ENCODE assay signal across 8 cellular contexts in the genomic region with DNA sequence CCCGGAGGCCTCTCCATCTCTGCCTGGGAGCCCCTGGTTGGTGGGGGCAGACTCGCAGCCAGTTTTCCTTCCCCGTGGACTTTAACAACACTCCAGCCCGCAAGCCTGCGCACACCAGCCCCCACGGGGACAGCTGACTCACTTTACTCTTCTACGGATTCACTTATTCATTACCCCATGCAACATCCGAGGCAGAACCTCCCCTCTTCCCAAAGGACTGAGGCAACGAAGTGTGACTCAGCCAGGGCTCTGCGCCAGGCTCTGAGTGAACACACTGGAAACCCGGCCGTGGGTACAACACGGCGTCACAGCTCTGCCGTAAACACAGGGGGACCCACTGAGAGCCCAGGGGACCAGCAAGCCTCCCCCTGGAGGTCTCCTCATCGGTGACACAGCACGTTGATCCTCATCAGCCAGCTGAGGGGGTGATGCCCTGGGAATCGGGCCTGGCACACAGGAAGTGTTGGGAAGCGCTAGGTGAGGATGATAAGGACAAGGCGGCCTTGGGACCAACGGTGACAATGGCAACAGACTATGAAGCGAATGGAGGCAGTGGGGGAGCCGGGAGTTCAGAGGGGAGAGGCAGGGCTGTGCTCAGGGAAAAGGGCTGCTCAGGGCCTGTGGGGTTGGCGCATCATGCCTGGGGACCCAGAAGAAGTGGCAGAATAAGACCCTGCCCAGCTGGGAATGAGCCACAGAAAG. TPM values are rescaled to one million over a fixed set of nuclear protein-coding genes. Genes with fewer than 3 reads are reported as not detected.
DNase-seq lines count a peak whose midpoint lies in the region; ATAC-seq and TF ChIP-seq lines count a peak whose summit lies in the region.

No MANE protein-coding gene starts in this region.

- H3K4me3 Mint-ChIP-seq in chondrocyte (ENCODE audit: unreplicated experiment) = peak overlapping the region; percentile 63

- peak overlapping the region; percentile 98 for H3K27ac Mint-ChIP-seq in chondrocyte (ENCODE audit: unreplicated experiment)

- H3K4me1 Mint-ChIP-seq in chondrocyte (ENCODE audit: low read depth) = peaks cover 48% of the 10 kb centered on the region

- no peaks in the 10 kb centered on the region for H3K27me3 Mint-ChIP-seq in chondrocyte (ENCODE audit: low read depth)

- H3K36me3 Mint-ChIP-seq in chondrocyte (ENCODE audit: low read depth) = peaks cover 3% of the 10 kb centered on the region

- TF ChIP-seq CTCF in chondrocyte (IDR thresholded peaks at IDR 0.05) = no peak

- H3K9me3 Mint-ChIP-seq in chondrocyte (ENCODE audit: low read depth) = peaks cover 3% of the 10 kb centered on the region

- no peak for ATAC-seq in GM21723 (IDR thresholded peaks at IDR 0.05; ENCODE audit: unreplicated experiment)

- DNase-seq in NCI-H1436 (lab: John Stamatoyannopoulos, UW) = peak; percentile 53
- no peak for DNase-seq in NCI-H1436 treated with DMSO at 0.1 percent for 48 hours (lab: John Stamatoyannopoulos, UW)
- DNase-seq in SKM-1 (lab: John Stamatoyannopoulos, UW; ENCODE audit: unreplicated experiment) = peak; percentile 59
- DNase-seq in chondrocyte (ENCODE audit: low spot score) = no peak
- peak; percentile 78 for DNase-seq in medulla oblongata (ENCODE audit: extremely low spot score)
- peak; percentile 75 for DNase-seq in superior temporal gyrus (ENCODE audit: extremely low spot score)
- DNase-seq in NCI-H1930 (lab: John Stamatoyannopoulos, UW) = no peak

RNA-seq across cellular contexts. Expression of gene COTL1, which starts 14.6 kb away (rescaled TPM):
- 27.4 to 57.6 TPM (median 52.8 TPM) in 3 replicates for total RNA-seq in chondrocyte

RNA-seq across cellular contexts. Expression of gene KLHL36, which starts 45.0 kb away (rescaled TPM):
- 40.2 to 43.8 TPM (median 42.4 TPM) in 3 replicates for total RNA-seq in chondrocyte

Comparison
In these comparisons a context has a peak if more than half of its experiments do, and no peak if none do; other contexts are left out.
1. DNase-seq: peak in NCI-H1436 (single experiment), SKM-1 (single experiment), medulla oblongata (single experiment) and superior temporal gyrus (single experiment); none in NCI-H1436 treated with DMSO at 0.1 percent for 48 hours (single experiment), chondrocyte (single experiment) and NCI-H1930 (0 of 2).